Comparison of ENCODE assay signal across 24 cellular contexts in the genomic region with DNA sequence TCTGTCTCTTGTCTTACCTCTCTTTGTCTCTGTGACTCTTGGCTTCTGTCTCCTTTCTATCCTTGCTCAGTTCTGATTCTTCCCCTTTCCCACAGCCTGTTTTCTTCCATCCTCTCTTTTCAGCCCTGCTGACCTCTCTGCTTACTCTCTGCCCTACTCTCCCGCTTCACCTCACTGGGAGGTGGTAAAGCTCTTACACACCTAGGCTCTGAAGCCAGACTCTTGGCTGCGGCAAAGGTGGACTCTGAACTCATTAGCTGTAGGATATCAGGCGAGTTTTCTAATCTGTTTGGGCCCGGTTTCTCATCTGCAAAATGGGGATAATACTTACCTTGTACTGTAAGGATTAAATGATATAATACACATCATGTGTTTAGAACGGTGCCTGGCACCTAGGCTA. TPM values are rescaled to one million over a fixed set of nuclear protein-coding genes. Genes with fewer than 3 reads are reported as not detected.
DNase-seq lines count a peak whose midpoint lies in the region; FAIRE-seq and TF ChIP-seq lines count a peak whose summit lies in the region.
"Had no signal": no experiment of that assay in that cellular context is flagged by ENCODE, and none has a peak within 500 bp of the region (broad histone marks: within the 10 kb centered on the region; RNA-seq: fewer than 3 reads in every experiment).

No MANE protein-coding gene starts in this region.

- no peaks in the 10 kb centered on the region for H3K36me3 ChIP-seq in breast epithelium
- H3K36me3 ChIP-seq in kidney (ENCODE audit: control insufficient read depth in 1 of 2, insufficient read depth in 2 of 2, low read length in 2 of 2) = peaks cover 31 to 55% of the 10 kb centered on the region in 2 donors
- no peaks in the 10 kb centered on the region for H3K36me3 ChIP-seq in uterus
- H3K36me3 ChIP-seq: cardiac muscle cell, thoracic aorta had no signal

- no peak for TF ChIP-seq CTCF in breast epithelium (IDR thresholded peaks at IDR 0.05)
- TF ChIP-seq CTCF in MCF 10A (IDR thresholded peaks at IDR 0.05; ENCODE audit: unreplicated experiment) = no peak
- no peak for TF ChIP-seq CTCF in kidney (IDR thresholded peaks at IDR 0.05; ENCODE audit: borderline replicate concordance, extremely low read depth, insufficient read depth)
- no peak for TF ChIP-seq CTCF in uterus (IDR thresholded peaks at IDR 0.05)

- no peak overlapping the region for H3K4me3 Mint-ChIP-seq in MCF 10A (ENCODE audit: unreplicated experiment)
- H3K4me3 Mint-ChIP-seq: activated CD4-positive, alpha-beta memory T cell treated with anti-CD3 and anti-CD28 coated beads, Interleukin-2, amount 10 ng/mL, durations not matched to agents 7 days and 5 days had no signal

- BruUV-seq in MCF 10A (replicated peaks; lab: Mats Ljungman, UMichigan) = no TSS peak

- H3K4me3 ChIP-seq in breast epithelium (no peak overlapping the region), kidney (ENCODE audit: low read length in 2 of 2) (no peak overlapping the region), uterus (no peak overlapping the region)
- H3K4me3 ChIP-seq: cardiac muscle cell, HAP-1, thoracic aorta had no signal

- H3K27ac ChIP-seq in breast epithelium = peak overlapping the region; percentile 93 to 94
- H3K27ac ChIP-seq in kidney (ENCODE audit: low read depth in 2 of 2, low read length in 2 of 2) = peak overlapping the region; percentile 71 to 76
- H3K27ac ChIP-seq in uterus = no peak overlapping the region
- H3K27ac ChIP-seq: cardiac muscle cell, KMS-11, thoracic aorta had no signal

- H3K27ac Mint-ChIP-seq in MCF 10A (ENCODE audit: low read depth, unreplicated experiment) = no peak overlapping the region
- H3K27ac Mint-ChIP-seq: activated CD4-positive, alpha-beta memory T cell treated with anti-CD3 and anti-CD28 coated beads, Interleukin-2, amount 10 ng/mL, durations not matched to agents 7 days and 5 days had no signal

- H3K9me3 ChIP-seq in breast epithelium (no peaks in the 10 kb centered on the region), kidney (ENCODE audit: control insufficient read depth in 1 of 2, low read length in 2 of 2) (no peaks in the 10 kb centered on the region), uterus (no peaks in the 10 kb centered on the region)
- H3K9me3 ChIP-seq: Caco-2, HAP-1, thoracic aorta had no signal

- DNase-seq in breast epithelium (ENCODE audit: low spot score in 2 of 2) (no peak), MCF 10A (ENCODE audit: unreplicated experiment) (no peak), kidney (peak; percentile 12), posterior vena cava (ENCODE audit: low spot score) (peak; percentile 38), uterus (no peak), inferior parietal cortex (ENCODE audit: extremely low spot score) (no peak), cerebellar nuclear complex (lab: John Stamatoyannopoulos, UW) (no peak), urothelium cell line (ENCODE audit: low spot score) (no peak)
- DNase-seq: activated CD4-positive, alpha-beta memory T cell treated with anti-CD3 and anti-CD28 coated beads, Interleukin-2, amount 10 ng/mL, durations not matched to agents 7 days and 5 days; activated gamma-delta T cell; activated T-cell treated with anti-CD3 and anti-CD28 coated beads for 4 hours; Caco-2; effector CD4-positive, alpha-beta T cell; EL; NCI-H1048; NCI-H2029; NCI-H510A treated with DMSO at 0.1 percent for 48 hours; right cardiac atrium; stimulated activated CD4-positive, alpha-beta T cell treated with anti-CD3 and anti-CD28 coated beads, Interleukin-15, amount 100 ng/mL, for 24 hours; T1000 had no signal

- H3K9me3 Mint-ChIP-seq in MCF 10A (ENCODE audit: unreplicated experiment) = no peaks in the 10 kb centered on the region
- H3K9me3 Mint-ChIP-seq: activated CD4-positive, alpha-beta memory T cell treated with anti-CD3 and anti-CD28 coated beads, Interleukin-2, amount 10 ng/mL, durations not matched to agents 7 days and 5 days had no signal

- FAIRE-seq in kidney (lab: Jason Lieb, UNC) (no peak), urothelium cell line (lab: Jason Lieb, UNC) (no peak)

- TF ChIP-seq POLR2A in breast epithelium (IDR thresholded peaks at IDR 0.05) (no peak), uterus (IDR thresholded peaks at IDR 0.05) (no peak)

- H3K27me3 ChIP-seq in breast epithelium (no peaks in the 10 kb centered on the region), uterus (no peaks in the 10 kb centered on the region)
- H3K27me3 ChIP-seq: cardiac muscle cell had no signal

- POLR2A ChIA-PET in MCF 10A (lab: Yijun Ruan, JAX) = interaction anchor here (2.1 kb wide), 1 partner anchor 17 kb away, joined by 7 read pairs; no protein-coding TSS in a partner anchor

- peaks cover 8% of the 10 kb centered on the region for H3K4me1 Mint-ChIP-seq in MCF 10A (ENCODE audit: insufficient read depth, unreplicated experiment)
- H3K4me1 Mint-ChIP-seq: activated CD4-positive, alpha-beta memory T cell treated with anti-CD3 and anti-CD28 coated beads, Interleukin-2, amount 10 ng/mL, durations not matched to agents 7 days and 5 days had no signal

- H3K36me3 Mint-ChIP-seq in MCF 10A (ENCODE audit: insufficient read depth, unreplicated experiment) = no peaks in the 10 kb centered on the region

- H3K27me3 Mint-ChIP-seq in MCF 10A (ENCODE audit: insufficient read depth, unreplicated experiment) = no peaks in the 10 kb centered on the region

- intact Hi-C loops in breast epithelium (cut with DNase I; ENCODE audit: low total_unique reads) (no loop called here), MCF 10A (cut with micrococcal nuclease) (no loop called here), kidney (cut with DNase I) (no loop called here), posterior vena cava (cut with DNase I) (no loop called here), uterus (cut with DNase I; ENCODE audit: low total_unique reads) (loop anchor here (5.0 kb wide), 1 partner anchor 710 kb away; no protein-coding TSS in a partner anchor)

- CTCF ChIA-PET in MCF 10A (lab: Yijun Ruan, JAX) = interaction anchor here (0.5 to 1.2 kb wide), 3 partner anchors 11 to 175 kb away, joined by 3 to 5 read pairs (median 3); a partner anchor contains a TSS

- H3K4me1 ChIP-seq in breast epithelium = peaks cover 11 to 30% of the 10 kb centered on the region in 2 donors
- H3K4me1 ChIP-seq in kidney (ENCODE audit: control insufficient read depth in 1 of 2, insufficient read depth in 1 of 2, low read depth in 1 of 2, low read length in 2 of 2) = peaks cover 28 to 54% of the 10 kb centered on the region in 2 donors
- H3K4me1 ChIP-seq in uterus = no peaks in the 10 kb centered on the region
- H3K4me1 ChIP-seq: Caco-2 had no signal

- H3K9ac ChIP-seq in kidney (ENCODE audit: low read length in 2 of 2) = no peak overlapping the region
- H3K9ac ChIP-seq: KMS-11 had no signal

RNA-seq across cellular contexts. Expression of a gene that starts 11.1 kb away (rescaled TPM):
- 10 to 100 TPM; 28.3 to 72.7 (median 65.9) TPM for total RNA-seq in breast epithelium
- total RNA-seq in MCF 10A (2022) = 9.9 and 15.7 TPM in 2 replicates
- total RNA-seq in kidney = 147 TPM
- 37.3 TPM for polyA plus RNA-seq in kidney (ENCODE audit: insufficient read depth, low read depth, low replicate concordance)
- total RNA-seq in posterior vena cava = 10 to 100 TPM; 30.2 to 36.7 TPM
- 10 to 100 TPM; 29.2 to 46.7 (median 31.5) TPM for total RNA-seq in uterus
- total RNA-seq: activated CD4-positive, alpha-beta memory T cell treated with anti-CD3 and anti-CD28 coated beads, Interleukin-2, amount 10 ng/mL, durations not matched to agents 7 days and 5 days had no signal

RNA-seq across cellular contexts. Expression of a gene that starts 56.5 kb away (rescaled TPM):
- 10 to 100 TPM; 74.6 to 95.1 (median 76.7) TPM for total RNA-seq in breast epithelium
- 88.1 and 91.3 TPM in 2 replicates for total RNA-seq in MCF 10A (2022)
- total RNA-seq in kidney = 82.3 TPM
- polyA plus RNA-seq in kidney (ENCODE audit: insufficient read depth, low read depth, low replicate concordance) = 67.7 TPM
- 10 to 100 TPM; 46.4 to 49.6 TPM for total RNA-seq in posterior vena cava
- 100 to 1,000 TPM in 1 of 4 donors, 10 to 100 TPM in 3; 24.7 to 102 (median 45.8) TPM for total RNA-seq in uterus

Comparison
In these comparisons a context has a peak if more than half of its experiments do, and no peak if none do; other contexts are left out.
1. DNase-seq: peak in kidney (single experiment) and posterior vena cava (single experiment); none in breast epithelium (0 of 2), MCF 10A (single experiment), uterus (0 of 2), inferior parietal cortex (single experiment), cerebellar nuclear complex (0 of 2) and urothelium cell line (single experiment).
2. H3K27ac ChIP-seq: peak in breast epithelium (2 of 2) and kidney (2 of 2); none in uterus (0 of 2).